Comparison of ENCODE assay signal across 2 cellular contexts in the genomic region with DNA sequence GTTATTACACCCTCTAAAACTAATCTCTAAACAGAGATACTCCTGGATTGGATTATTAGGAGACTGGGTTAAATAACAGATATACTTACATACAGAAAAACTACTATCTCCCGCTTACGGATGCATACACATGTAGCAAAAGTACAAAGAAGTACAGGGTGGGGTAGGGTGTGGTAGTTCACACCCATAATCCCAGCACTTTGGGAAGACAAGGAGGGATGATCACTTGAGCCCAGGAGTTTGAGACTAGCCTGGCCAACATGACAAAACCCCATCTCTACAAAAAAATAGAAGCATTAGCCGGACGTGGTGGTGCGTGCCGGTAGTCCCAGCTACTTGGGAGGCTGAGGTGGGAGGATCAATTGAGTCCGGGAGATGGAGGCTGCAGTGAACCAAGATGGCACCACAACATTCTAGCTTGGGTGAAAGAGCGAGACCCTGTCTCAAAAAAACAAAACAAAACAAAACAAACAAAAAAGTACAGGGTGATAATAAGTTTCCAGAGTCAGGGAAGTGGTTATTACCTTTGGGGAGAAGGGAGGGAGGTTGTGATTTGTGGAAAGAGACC.
TF ChIP-seq lines count a peak whose summit lies in the region.

No MANE protein-coding gene starts in this region.

TF ChIP-seq in SK-N-SH treated with all-trans-retinoic acid at 6 μM for 48 hours, 23 proteins besides CTCF, POLR2A, EP300 and RAD21 (continued from another document):
- TF ChIP-seq, protein P1, sequence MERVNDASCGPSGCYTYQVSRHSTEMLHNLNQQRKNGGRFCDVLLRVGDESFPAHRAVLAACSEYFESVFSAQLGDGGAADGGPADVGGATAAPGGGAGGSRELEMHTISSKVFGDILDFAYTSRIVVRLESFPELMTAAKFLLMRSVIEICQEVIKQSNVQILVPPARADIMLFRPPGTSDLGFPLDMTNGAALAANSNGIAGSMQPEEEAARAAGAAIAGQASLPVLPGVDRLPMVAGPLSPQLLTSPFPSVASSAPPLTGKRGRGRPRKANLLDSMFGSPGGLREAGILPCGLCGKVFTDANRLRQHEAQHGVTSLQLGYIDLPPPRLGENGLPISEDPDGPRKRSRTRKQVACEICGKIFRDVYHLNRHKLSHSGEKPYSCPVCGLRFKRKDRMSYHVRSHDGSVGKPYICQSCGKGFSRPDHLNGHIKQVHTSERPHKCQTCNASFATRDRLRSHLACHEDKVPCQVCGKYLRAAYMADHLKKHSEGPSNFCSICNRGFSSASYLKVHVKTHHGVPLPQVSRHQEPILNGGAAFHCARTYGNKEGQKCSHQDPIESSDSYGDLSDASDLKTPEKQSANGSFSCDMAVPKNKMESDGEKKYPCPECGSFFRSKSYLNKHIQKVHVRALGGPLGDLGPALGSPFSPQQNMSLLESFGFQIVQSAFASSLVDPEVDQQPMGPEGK (CRISPR knock-in tag; IDR thresholded peaks at IDR 0.05; ENCODE audit: borderline replicate concordance): no peak

TF ChIP-seq in SK-N-SH, 30 proteins besides CTCF, POLR2A, EP300 and RAD21 (continued from another document):
- TF ChIP-seq, protein P2, sequence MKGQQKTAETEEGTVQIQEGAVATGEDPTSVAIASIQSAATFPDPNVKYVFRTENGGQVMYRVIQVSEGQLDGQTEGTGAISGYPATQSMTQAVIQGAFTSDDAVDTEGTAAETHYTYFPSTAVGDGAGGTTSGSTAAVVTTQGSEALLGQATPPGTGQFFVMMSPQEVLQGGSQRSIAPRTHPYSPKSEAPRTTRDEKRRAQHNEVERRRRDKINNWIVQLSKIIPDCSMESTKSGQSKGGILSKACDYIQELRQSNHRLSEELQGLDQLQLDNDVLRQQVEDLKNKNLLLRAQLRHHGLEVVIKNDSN (IDR thresholded peaks at IDR 0.05; ENCODE audit: borderline replicate concordance, low read depth): no peak
- TF ChIP-seq, protein P3, sequence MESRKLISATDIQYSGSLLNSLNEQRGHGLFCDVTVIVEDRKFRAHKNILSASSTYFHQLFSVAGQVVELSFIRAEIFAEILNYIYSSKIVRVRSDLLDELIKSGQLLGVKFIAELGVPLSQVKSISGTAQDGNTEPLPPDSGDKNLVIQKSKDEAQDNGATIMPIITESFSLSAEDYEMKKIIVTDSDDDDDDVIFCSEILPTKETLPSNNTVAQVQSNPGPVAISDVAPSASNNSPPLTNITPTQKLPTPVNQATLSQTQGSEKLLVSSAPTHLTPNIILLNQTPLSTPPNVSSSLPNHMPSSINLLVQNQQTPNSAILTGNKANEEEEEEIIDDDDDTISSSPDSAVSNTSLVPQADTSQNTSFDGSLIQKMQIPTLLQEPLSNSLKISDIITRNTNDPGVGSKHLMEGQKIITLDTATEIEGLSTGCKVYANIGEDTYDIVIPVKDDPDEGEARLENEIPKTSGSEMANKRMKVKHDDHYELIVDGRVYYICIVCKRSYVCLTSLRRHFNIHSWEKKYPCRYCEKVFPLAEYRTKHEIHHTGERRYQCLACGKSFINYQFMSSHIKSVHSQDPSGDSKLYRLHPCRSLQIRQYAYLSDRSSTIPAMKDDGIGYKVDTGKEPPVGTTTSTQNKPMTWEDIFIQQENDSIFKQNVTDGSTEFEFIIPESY (IDR thresholded peaks at IDR 0.05; ENCODE audit: borderline replicate concordance, low read depth): no peak
- TF ChIP-seq, protein P4, sequence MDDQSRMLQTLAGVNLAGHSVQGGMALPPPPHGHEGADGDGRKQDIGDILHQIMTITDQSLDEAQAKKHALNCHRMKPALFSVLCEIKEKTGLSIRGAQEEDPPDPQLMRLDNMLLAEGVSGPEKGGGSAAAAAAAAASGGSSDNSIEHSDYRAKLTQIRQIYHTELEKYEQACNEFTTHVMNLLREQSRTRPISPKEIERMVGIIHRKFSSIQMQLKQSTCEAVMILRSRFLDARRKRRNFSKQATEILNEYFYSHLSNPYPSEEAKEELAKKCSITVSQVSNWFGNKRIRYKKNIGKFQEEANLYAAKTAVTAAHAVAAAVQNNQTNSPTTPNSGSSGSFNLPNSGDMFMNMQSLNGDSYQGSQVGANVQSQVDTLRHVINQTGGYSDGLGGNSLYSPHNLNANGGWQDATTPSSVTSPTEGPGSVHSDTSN (IDR thresholded peaks at IDR 0.05): no peak
- TF ChIP-seq EZH2phosphoT487 (IDR thresholded peaks at IDR 0.05; ENCODE audit: borderline replicate concordance, low read depth): no peak
- TF ChIP-seq NFIC (IDR thresholded peaks at IDR 0.05; ENCODE audit: borderline replicate concordance): no peak
- no peak for TF ChIP-seq NRF1 (IDR thresholded peaks at IDR 0.05; ENCODE audit: low read depth, low read length)
- no peak for TF ChIP-seq MEF2A (IDR thresholded peaks at IDR 0.05; ENCODE audit: borderline replicate concordance, low read depth)
- TF ChIP-seq CHD2 (IDR thresholded peaks at IDR 0.05; ENCODE audit: low read length, partially characterized antibody): no peak
- TF ChIP-seq TCF12 (IDR thresholded peaks at IDR 0.05): no peak
- TF ChIP-seq TAF1 (IDR thresholded peaks at IDR 0.05; ENCODE audit: borderline replicate concordance, low read depth, low read length): no peak
